16 cellular contexts compared by ENCODE assay signal in the genomic region with DNA sequence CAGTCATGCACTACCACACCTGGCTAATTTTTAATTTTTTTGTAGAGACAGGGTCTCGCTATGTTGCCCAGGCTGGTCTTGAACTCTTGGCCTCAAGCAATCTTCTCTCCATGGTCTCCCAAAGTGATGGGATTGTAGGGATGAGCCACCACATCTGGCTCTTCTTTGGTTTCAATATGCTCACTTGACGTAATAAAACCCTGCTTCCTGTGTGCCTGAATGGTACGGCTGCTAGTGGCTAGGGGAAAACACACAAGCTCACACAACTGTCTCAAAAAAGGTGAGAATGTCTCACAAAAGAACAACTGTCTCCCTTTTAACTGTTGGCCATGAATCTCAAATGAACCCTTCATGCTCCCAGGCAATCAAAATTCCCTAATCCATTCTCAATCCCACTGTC. TPM values are rescaled to one million over a fixed set of nuclear protein-coding genes. Genes with fewer than 3 reads are reported as not detected.
A peak's percentile ranks its signal among the peaks of the same experiment; 100 is the strongest.
DNase-seq lines count a peak whose midpoint lies in the region; ATAC-seq, FAIRE-seq and TF ChIP-seq lines count a peak whose summit lies in the region.
"Had no signal": no experiment of that assay in that cellular context is flagged by ENCODE, and none has a peak within 500 bp of the region (broad histone marks: within the 10 kb centered on the region; RNA-seq: fewer than 3 reads in every experiment).

No MANE protein-coding gene starts in this region.

- no peak for ATAC-seq in HG03045 (IDR thresholded peaks at IDR 0.05; ENCODE audit: unreplicated experiment)
- no peak for ATAC-seq in HG02981 (IDR thresholded peaks at IDR 0.05; ENCODE audit: unreplicated experiment)
- ATAC-seq: Panc1, Right ventricle myocardium inferior had no signal

- intact Hi-C loops in vagina (cut with DNase I): no loop called here

- no peak for FAIRE-seq in D721Med (lab: Jason Lieb, UNC)
- FAIRE-seq: GM12892 had no signal

- DNase-seq in EH (ENCODE audit: low read depth) (peak; percentile 22), RPMI7951 (ENCODE audit: low read depth) (peak; percentile 8), fibroblast of mammary gland (ENCODE audit: low read depth) (peak; percentile 40), vagina (ENCODE audit: extremely low spot score in 2 of 2) (no peak), D721Med (ENCODE audit: insufficient read length, low spot score) (no peak)
- DNase-seq: DMS 273 treated with DMSO at 0.1 percent for 48 hours, GF-D8, H9, NCI-H1092, NCI-H524 had no signal

- no peak for TF ChIP-seq POLR2A in vagina (IDR thresholded peaks at IDR 0.05)

- H3K36me3 ChIP-seq in vagina: peaks cover 0 to 7% of the 10 kb centered on the region in 2 donors

- H3K9me3 ChIP-seq in vagina: no peaks in the 10 kb centered on the region

- no peak for TF ChIP-seq CTCF in fibroblast of mammary gland (conservative IDR thresholded peaks at IDR 0.05; ENCODE audit: control insufficient read depth, insufficient read depth, low read depth, low read length)
- TF ChIP-seq CTCF in vagina (IDR thresholded peaks at IDR 0.05): no peak
- TF ChIP-seq CTCF in D721Med (IDR thresholded peaks at IDR 0.05; ENCODE audit: insufficient read depth, missing control alignments): no peak

- peak overlapping the region; percentile 54 for H3K27ac ChIP-seq in vagina
- H3K27ac ChIP-seq: HL-60 had no signal

- no peaks in the 10 kb centered on the region for H3K27me3 ChIP-seq in vagina

- H3K4me3 ChIP-seq in fibroblast of mammary gland (ENCODE audit: control insufficient read depth, low read depth, low read length) (no peak overlapping the region), vagina (no peak overlapping the region)

- peaks cover 29% of the 10 kb centered on the region for H3K4me1 ChIP-seq in vagina

RNA-seq across cellular contexts. Expression of gene C1S, which starts 15.0 kb away (rescaled TPM):
- 15.3 and 16.3 TPM in 2 replicates for total RNA-seq in RPMI7951 (2014; rRNA removed; shearing (Covaris generic))
- total RNA-seq in vagina: 541 TPM

RNA-seq across cellular contexts. Expression of gene C1R, which starts 16.7 kb away (rescaled TPM):
- 20.4 and 29.3 TPM in 2 replicates for total RNA-seq in RPMI7951 (2014; rRNA removed; shearing (Covaris generic))
- 830 TPM for total RNA-seq in vagina

RNA-seq across cellular contexts. Expression of gene C1RL, which starts 33.5 kb away (rescaled TPM):
- total RNA-seq in RPMI7951 (2014; rRNA removed; shearing (Covaris generic)): 7.1 and 9.0 TPM in 2 replicates
- 122 TPM for total RNA-seq in vagina

RNA-seq across cellular contexts. Expression of gene RBP5, which starts 53.2 kb away (rescaled TPM):
- total RNA-seq in RPMI7951 (2014; rRNA removed; shearing (Covaris generic)): not detected in 2 replicates
- 3.7 TPM for total RNA-seq in vagina

RNA-seq across cellular contexts. Expression of gene CLSTN3, which starts 54.7 kb away (rescaled TPM):
- 4.5 and 7.3 TPM in 2 replicates for total RNA-seq in RPMI7951 (2014; rRNA removed; shearing (Covaris generic))
- 46.2 TPM for total RNA-seq in vagina

Comparison
In these comparisons a context has a peak if more than half of its experiments do, and no peak if none do; other contexts are left out.
1. DNase-seq: peak in EH (single experiment), RPMI7951 (single experiment) and fibroblast of mammary gland (single experiment); none in vagina (0 of 2) and D721Med (single experiment).
2. RNA of gene C1S, which starts 15.0 kb away (total RNA-seq): 541 TPM in vagina (single experiment); 15.3 to 16.3 TPM in RPMI7951; every median in the first group is over 10 times any median in the second.
3. RNA of gene C1R, which starts 16.7 kb away (total RNA-seq): 830 TPM in vagina (single experiment); 20.4 to 29.3 TPM in RPMI7951; every median in the first group is over 10 times any median in the second.
4. RNA of gene C1RL, which starts 33.5 kb away (total RNA-seq): 122 TPM in vagina (single experiment); 7.1 to 9.0 TPM in RPMI7951; every median in the first group is over 10 times any median in the second.